Comparison of ENCODE assay signal across 8 cellular contexts in genomic region chr11:65891180-65892136, GRCh38. TPM values are rescaled to one million over a fixed set of nuclear protein-coding genes. Genes with fewer than 3 reads are reported as not detected.
DNase-seq lines count a peak whose midpoint lies in the region; ATAC-seq and TF ChIP-seq lines count a peak whose summit lies in the region.

No MANE protein-coding gene starts in this region.

- peak overlapping the region; percentile 88 for H2AFZ ChIP-seq in parathyroid adenoma

- H3K9ac ChIP-seq in parathyroid adenoma = no peak overlapping the region

- ATAC-seq in activated CD8-positive, alpha-beta T cell treated with anti-CD3 and anti-CD28 coated beads for 36 hours = peak; percentile 4
- no peak for ATAC-seq in HG03159 (IDR thresholded peaks at IDR 0.05; ENCODE audit: unreplicated experiment)

- H3K9me3 Mint-ChIP-seq in activated CD8-positive, alpha-beta T cell treated with anti-CD3 and anti-CD28 coated beads for 36 hours = no peaks in the 10 kb centered on the region

- H3K36me3 ChIP-seq in KOPT-K1 (ENCODE audit: insufficient read depth, low read length) = peaks cover 5% of the 10 kb centered on the region
- no peaks in the 10 kb centered on the region for H3K36me3 ChIP-seq in parathyroid adenoma (ENCODE audit: control insufficient read depth, insufficient read depth, low read length)

- H3K27ac ChIP-seq in KOPT-K1 (ENCODE audit: low read depth, low read length, poor library complexity, severe bottlenecking) (peak overlapping the region; percentile 71), parathyroid adenoma (peak overlapping the region; percentile 87)

- H3K4me1 Mint-ChIP-seq in activated CD8-positive, alpha-beta T cell treated with anti-CD3 and anti-CD28 coated beads for 36 hours (ENCODE audit: low read depth) = peaks cover 55% of the 10 kb centered on the region

- peaks cover 8% of the 10 kb centered on the region for H3K4me1 ChIP-seq in parathyroid adenoma

- peak overlapping the region; percentile 77 for H3K27ac Mint-ChIP-seq in activated CD8-positive, alpha-beta T cell treated with anti-CD3 and anti-CD28 coated beads for 36 hours

- H3K27me3 ChIP-seq in parathyroid adenoma (ENCODE audit: control insufficient read depth, insufficient read depth, low read length) = no peaks in the 10 kb centered on the region

- no peaks in the 10 kb centered on the region for H3K27me3 Mint-ChIP-seq in activated CD8-positive, alpha-beta T cell treated with anti-CD3 and anti-CD28 coated beads for 36 hours

- peak; percentile 79 for DNase-seq in DMS53 (lab: John Stamatoyannopoulos, UW)
- peak; percentile 71 for DNase-seq in activated CD8-positive, alpha-beta T cell treated with anti-CD3 and anti-CD28 coated beads for 36 hours
- DNase-seq in fibroblast of the aortic adventitia (ENCODE audit: low read depth) = no peak
- no peak for DNase-seq in GM19240 (ENCODE audit: insufficient read length, low spot score)
- no peak for DNase-seq in AML-193 (lab: John Stamatoyannopoulos, UW)

- peak overlapping the region; percentile 81 for H3K4me3 ChIP-seq in fibroblast of the aortic adventitia (ENCODE audit: low read depth, low read length)
- peak overlapping the region; percentile 68 for H3K4me3 ChIP-seq in parathyroid adenoma (ENCODE audit: low read depth, low read length)

- POLR2A ChIA-PET in activated CD8-positive, alpha-beta T cell treated with anti-CD3 and anti-CD28 coated beads for 36 hours (lab: Charles Lee) = interaction anchor here (0.6 to 28.1 kb wide), 37 partner anchors 8 to 467 kb away, joined by 3 to 560 read pairs (median 4); partner anchors contain the start of genes C11orf68, CFL1, CTSW and DRAP1

- H3K36me3 Mint-ChIP-seq in activated CD8-positive, alpha-beta T cell treated with anti-CD3 and anti-CD28 coated beads for 36 hours (ENCODE audit: low read depth) = peaks cover 44% of the 10 kb centered on the region

- intact Hi-C loops in activated CD8-positive, alpha-beta T cell treated with anti-CD3 and anti-CD28 coated beads for 36 hours (cut with micrococcal nuclease) = loop anchor here (10.0 kb wide), 1 partner anchor 73 kb away; the partner anchor contains the start of gene SART1

- TF ChIP-seq CTCF in activated CD8-positive, alpha-beta T cell treated with anti-CD3 and anti-CD28 coated beads for 36 hours (IDR thresholded peaks at IDR 0.05) = peak; percentile 37
- TF ChIP-seq CTCF in fibroblast of the aortic adventitia (IDR thresholded peaks at IDR 0.05; ENCODE audit: insufficient read depth, low read length) (peak; percentile 33), parathyroid adenoma (IDR thresholded peaks at IDR 0.05) (peak; percentile 6)

- no peaks in the 10 kb centered on the region for H3K9me3 ChIP-seq in KOPT-K1 (ENCODE audit: insufficient read depth, low read length, poor library complexity, severe bottlenecking)
- no peaks in the 10 kb centered on the region for H3K9me3 ChIP-seq in parathyroid adenoma (ENCODE audit: control insufficient read depth, low read length)

- peak overlapping the region; percentile 82 for H3K4me2 ChIP-seq in parathyroid adenoma (ENCODE audit: low read length)

- CTCF ChIA-PET in activated CD8-positive, alpha-beta T cell treated with anti-CD3 and anti-CD28 coated beads for 36 hours (lab: Charles Lee) = interaction anchor here (0.8 to 10.5 kb wide), 30 partner anchors 6 to 276 kb away, joined by 3 to 283 read pairs (median 8); partner anchors contain the start of genes AP5B1, C11orf68, CFL1 and CTSW

- H3K79me2 ChIP-seq in parathyroid adenoma = no peaks in the 10 kb centered on the region

- peak overlapping the region; percentile 94 for H3K4me3 Mint-ChIP-seq in activated CD8-positive, alpha-beta T cell treated with anti-CD3 and anti-CD28 coated beads for 36 hours

RNA-seq across cellular contexts. Expression of gene CCDC85B, which starts 1.0 kb away (rescaled TPM):
- 10 to 100 TPM; 68.8 to 72.4 TPM for total RNA-seq in activated CD8-positive, alpha-beta T cell treated with anti-CD3 and anti-CD28 coated beads for 36 hours
- total RNA-seq in fibroblast of the aortic adventitia (ENCODE audit: low replicate concordance) = 75.0 and 288 TPM in 2 replicates

RNA-seq across cellular contexts. Expression of gene FIBP, which starts 3.2 kb away (rescaled TPM):
- 10 to 100 TPM; 78.8 to 79.9 TPM for total RNA-seq in activated CD8-positive, alpha-beta T cell treated with anti-CD3 and anti-CD28 coated beads for 36 hours
- total RNA-seq in fibroblast of the aortic adventitia (ENCODE audit: low replicate concordance) = 71.7 and 157 TPM in 2 replicates

RNA-seq across cellular contexts. Expression of gene FOSL1, which starts 8.7 kb away (rescaled TPM):
- total RNA-seq in activated CD8-positive, alpha-beta T cell treated with anti-CD3 and anti-CD28 coated beads for 36 hours = 10 to 100 TPM in 1 of 2 experiments, 1 to 10 TPM in 1; 9.9 to 10.2 TPM
- total RNA-seq in fibroblast of the aortic adventitia (ENCODE audit: low replicate concordance) = 11.4 and 73.9 TPM in 2 replicates

RNA-seq across cellular contexts. Expression of gene CTSW, which starts 11.8 kb away (rescaled TPM):
- total RNA-seq in activated CD8-positive, alpha-beta T cell treated with anti-CD3 and anti-CD28 coated beads for 36 hours = 100 to 1,000 TPM; 124 to 126 TPM
- total RNA-seq in fibroblast of the aortic adventitia (ENCODE audit: low replicate concordance) = not detected in 2 replicates

RNA-seq across cellular contexts. Expression of gene EFEMP2, which starts 18.9 kb away (rescaled TPM):
- 10 to 100 TPM; 17.1 to 18.0 TPM for total RNA-seq in activated CD8-positive, alpha-beta T cell treated with anti-CD3 and anti-CD28 coated beads for 36 hours
- total RNA-seq in fibroblast of the aortic adventitia (ENCODE audit: low replicate concordance) = 57.3 and 105 TPM in 2 replicates

Comparison
In these comparisons a context has a peak if more than half of its experiments do, and no peak if none do; other contexts are left out.
1. DNase-seq: peak in DMS53 (single experiment) and activated CD8-positive, alpha-beta T cell treated with anti-CD3 and anti-CD28 coated beads for 36 hours (single experiment); none in fibroblast of the aortic adventitia (single experiment), GM19240 (single experiment) and AML-193 (0 of 2).
2. Peak in every context shown above with its lines, with median percentiles within 50 percentile points of each other: CTCF ChIP-seq.